In genomic region chr10:123704076-123704475, GRCh38 we compare ENCODE assay signal across 30 cellular contexts.
"Had no signal": no experiment of that assay in that cellular context is flagged by ENCODE, and none has a peak within 500 bp of the region (broad histone marks: within the 10 kb centered on the region; RNA-seq: fewer than 3 reads in every experiment).

No MANE protein-coding gene starts in this region.

- H3K4me1 ChIP-seq: adrenal gland, body of pancreas, breast epithelium had no signal

- H3K27me3 ChIP-seq: adrenal gland, body of pancreas, brain microvascular endothelial cell, breast epithelium had no signal

- H3K36me3 ChIP-seq: adrenal gland, brain microvascular endothelial cell, breast epithelium had no signal

- H3K27ac ChIP-seq: adrenal gland, body of pancreas, brain microvascular endothelial cell, breast epithelium, VCaP had no signal

- DNase-seq: activated B cell treated with CpG ODN at 0.5 μM for 24 hours; activated CD4-positive, alpha-beta memory T cell treated with anti-CD3 and anti-CD28 coated beads for 36 hours; activated CD4-positive, alpha-beta T cell treated with anti-CD3 and anti-CD28 coated beads for 4 hours; activated CD4-positive, alpha-beta T cell treated with anti-CD3 and anti-CD28 coated beads, Interleukin-2, amount 10 ng/mL, durations not matched to agents 24 days and 14 days; activated CD4-positive, alpha-beta T cell treated with anti-CD3 and anti-CD28 coated beads, Interleukin-2, amount 50 U/mL, for 1 hour; activated CD4-positive, alpha-beta T cell treated with anti-CD3 and anti-CD28 coated beads, Interleukin-2, amount 50 U/mL, for 4 hours; activated CD4-positive, CD25-positive, alpha-beta regulatory T cell treated with anti-CD3 and anti-CD28 coated beads, Interleukin-2, amount 50 U/mL, for 72 hours; activated CD8-positive, alpha-beta memory T cell treated with anti-CD3 and anti-CD28 coated beads, Interleukin-2, amount 50 U/mL, for 4 hours; activated CD8-positive, alpha-beta T cell treated with anti-CD3 and anti-CD28 coated beads for 36 hours; activated effector memory CD4-positive, alpha-beta T cell treated with anti-CD3 and anti-CD28 coated beads, Interleukin-2, amount 50 U/mL, for 16 hours; activated gamma-delta T cell treated with Interleukin-2 at 50 U/mL for 16 hours; activated naive CD4-positive, alpha-beta T cell; activated naive CD4-positive, alpha-beta T cell treated with anti-CD3 and anti-CD28 coated beads for 36 hours; activated naive CD4-positive, alpha-beta T cell treated with anti-CD3 and anti-CD28 coated beads, Interleukin-2, amount 50 U/mL, for 16 hours; activated naive CD8-positive, alpha-beta T cell treated with anti-CD3 and anti-CD28 coated beads for 36 hours; activated T-cell treated with anti-CD3 and anti-CD28 coated beads for 4 hours; activated T-cell treated with anti-CD3 and anti-CD28 coated beads, Interleukin-2, amount 50 U/mL, for 1 hour; activated T-cell treated with anti-CD3 and anti-CD28 coated beads, Interleukin-2, amount 50 U/mL, for 4 hours; activated T-cell treated with anti-CD3 and anti-CD28 coated beads, Interleukin-2, amount 50 U/mL, for 72 hours; adrenal gland; amniotic stem cell; aorta; body of pancreas; brain microvascular endothelial cell; central memory CD4-positive, alpha-beta T cell; T-helper 1 cell; T-helper 2 cell; T-helper 9 cell had no signal

- H3K4me3 ChIP-seq: adrenal gland, body of pancreas, breast epithelium had no signal

- H3K9me3 ChIP-seq: adrenal gland, body of pancreas, breast epithelium had no signal
